ENCODE assay signal across 17 cellular contexts in the genomic region with DNA sequence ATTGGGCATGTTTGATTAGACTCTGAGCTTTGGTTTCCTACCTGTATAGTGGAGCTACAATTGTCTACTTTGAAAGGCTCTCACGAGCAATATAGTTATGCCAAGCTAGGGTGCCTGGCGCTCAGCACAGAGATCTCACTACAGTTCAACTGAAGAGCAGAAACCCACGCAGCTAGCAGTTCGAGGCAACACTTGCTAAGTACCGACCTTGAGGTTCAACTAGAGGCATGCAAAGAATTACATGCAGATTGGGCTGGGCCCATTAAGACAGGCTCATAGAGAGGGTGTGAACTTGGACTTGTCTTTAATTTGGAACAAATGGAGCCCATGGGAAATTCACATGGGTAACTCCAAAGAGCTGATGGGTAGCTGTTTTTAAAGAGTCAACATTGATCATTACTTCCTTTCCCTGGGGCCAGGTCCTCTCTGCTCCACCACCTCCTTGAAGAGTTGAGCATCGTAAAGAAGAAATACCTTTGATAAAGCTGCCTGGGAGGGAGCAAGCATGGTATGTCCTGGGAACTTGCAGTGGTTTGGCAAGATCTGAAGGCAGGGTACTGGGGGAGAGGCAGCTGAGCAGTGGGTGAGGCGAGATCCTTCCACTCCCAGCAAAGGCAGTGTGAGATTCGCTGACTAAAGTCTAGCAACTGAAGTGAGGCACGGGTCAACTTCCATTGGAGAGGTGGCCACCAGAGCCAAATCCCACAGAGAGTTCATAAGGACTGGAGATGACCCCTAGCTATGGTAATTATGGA. TPM values are rescaled to one million over a fixed set of nuclear protein-coding genes. Genes with fewer than 3 reads are reported as not detected.
DNase-seq lines count a peak whose midpoint lies in the region; ATAC-seq, FAIRE-seq and TF ChIP-seq lines count a peak whose summit lies in the region.
"Had no signal": no experiment of that assay in that cellular context is flagged by ENCODE, and none has a peak within 500 bp of the region (broad histone marks: within the 10 kb centered on the region; RNA-seq: fewer than 3 reads in every experiment).

No MANE protein-coding gene starts in this region.

- no peak for TF ChIP-seq CTCF in HepG2 (CRISPR knock-in tag; IDR thresholded peaks at IDR 0.05)
- no peak for TF ChIP-seq CTCF in right lobe of liver (IDR thresholded peaks at IDR 0.05)
- no peak for TF ChIP-seq CTCF in upper lobe of right lung (IDR thresholded peaks at IDR 0.05)

- no peak overlapping the region for H2AFZ ChIP-seq in HepG2 (ENCODE audit: low read length)
- H2AFZ ChIP-seq: PC-9 had no signal

- no peaks in the 10 kb centered on the region for H3K9me3 Mint-ChIP-seq in activated naive CD8-positive, alpha-beta T cell (ENCODE audit: low read depth)

- H3K27me3 Mint-ChIP-seq in activated naive CD8-positive, alpha-beta T cell: no peaks in the 10 kb centered on the region

- TF ChIP-seq POLR2A in HepG2 (IDR thresholded peaks at IDR 0.05; ENCODE audit: insufficient read depth in 1 of 2, low read depth in 2 of 2, low read length in 2 of 2) (no peak), right lobe of liver (IDR thresholded peaks at IDR 0.05) (no peak)

- no peak overlapping the region for H3K9ac ChIP-seq in HepG2 (ENCODE audit: insufficient read depth, low read depth, low read length)
- H3K9ac ChIP-seq: BLaER1 treated with 17β-estradiol and CSF1 and Interleukin-3, amounts not matched to agents 10 nM and 100 nM had no signal

- H3K36me3 Mint-ChIP-seq in activated naive CD8-positive, alpha-beta T cell: peaks cover 17% of the 10 kb centered on the region

- no peak overlapping the region for H3K4me3 Mint-ChIP-seq in activated naive CD8-positive, alpha-beta T cell

- H3K4me3 ChIP-seq in HepG2 (replicated peaks in 1 of 3; ENCODE audit: insufficient read depth in 1 of 3, low read depth in 2 of 3, low read length in 3 of 3): no peak overlapping the region
- H3K4me3 ChIP-seq in right lobe of liver: no peak overlapping the region
- no peak overlapping the region for H3K4me3 ChIP-seq in upper lobe of right lung
- H3K4me3 ChIP-seq: BLaER1 treated with 17β-estradiol and CSF1 and Interleukin-3, amounts not matched to agents 10 nM and 100 nM; PC-9 had no signal

- H3K27me3 ChIP-seq in HepG2 (ENCODE audit: control insufficient read depth in 1 of 2, insufficient read depth in 2 of 2, low read length in 2 of 2) (no peaks in the 10 kb centered on the region), right lobe of liver (no peaks in the 10 kb centered on the region), upper lobe of right lung (no peaks in the 10 kb centered on the region)
- H3K27me3 ChIP-seq: BLaER1 treated with 17β-estradiol and CSF1 and Interleukin-3, amounts not matched to agents 10 nM and 100 nM had no signal

- H3K79me2 ChIP-seq in HepG2 (ENCODE audit: insufficient read depth, low read length): no peaks in the 10 kb centered on the region

- no peak for DNase-seq in HepG2 (ENCODE audit: low spot score)
- DNase-seq in right lobe of liver: no peak
- peak; percentile 9 for DNase-seq in myocyte (ENCODE audit: low read depth)
- no peak for DNase-seq in upper lobe of right lung
- DNase-seq in amygdala (lab: John Stamatoyannopoulos, UW): no peak
- DNase-seq in RKO (ENCODE audit: low spot score): no peak
- no peak for DNase-seq in NCI-H1048 (lab: John Stamatoyannopoulos, UW)
- DNase-seq: DMS79 treated with DMSO at 0.1 percent for 48 hours, IMR-90, NCI-H1436 treated with DMSO at 0.1 percent for 48 hours, NCI-H2029, NCI-H526, PC-9 had no signal

- H3K4me1 ChIP-seq in HepG2 (ENCODE audit: insufficient read depth, low read length) (no peaks in the 10 kb centered on the region), right lobe of liver (no peaks in the 10 kb centered on the region), upper lobe of right lung (no peaks in the 10 kb centered on the region)
- H3K4me1 ChIP-seq: BLaER1 treated with 17β-estradiol and CSF1 and Interleukin-3, amounts not matched to agents 10 nM and 100 nM had no signal

- no peak for TF ChIP-seq RAD21 in HepG2 (CRISPR knock-in tag; IDR thresholded peaks at IDR 0.05)

- in situ Hi-C loops in HepG2 (cut with HindIII; ENCODE audit: extremely low pct_ligation_motif_present, low pct_unique_long_range_greater_than_20kb): no loop called here

- no TSS peak for BruUV-seq in HepG2 (replicated peaks; lab: Mats Ljungman, UMichigan)

- no peak overlapping the region for H3K27ac ChIP-seq in HepG2 (ENCODE audit: extremely low read length, insufficient read depth, low read length)
- H3K27ac ChIP-seq in right lobe of liver: no peak overlapping the region
- H3K27ac ChIP-seq in upper lobe of right lung: no peak overlapping the region
- H3K27ac ChIP-seq: BLaER1 treated with 17β-estradiol and CSF1 and Interleukin-3, amounts not matched to agents 10 nM and 100 nM; HL-60; PC-9 had no signal

- no peak for ATAC-seq in HepG2
- no peak for ATAC-seq in right lobe of liver
- ATAC-seq in upper lobe of right lung: peak; percentile 6

- no peak for FAIRE-seq in HepG2 (lab: Jason Lieb, UNC)
- FAIRE-seq: D721Med had no signal

- 96% methylated on average over 7 of the region's 9 CpGs for WGBS in HepG2 (ENCODE audit: low lambda C conversion rate)
- WGBS in right lobe of liver (ENCODE audit: insufficient coverage, low coverage, low lambda C conversion rate, missing lambda C conversion rate): 89% methylated on average over 8 of the region's 9 CpGs

- POLR2A ChIA-PET in HepG2 (lab: Yijun Ruan, JAX): no interaction called here

- no peak overlapping the region for H3K4me2 ChIP-seq in HepG2 (ENCODE audit: low read depth, low read length)
- H3K4me2 ChIP-seq: BLaER1 treated with 17β-estradiol and CSF1 and Interleukin-3, amounts not matched to agents 10 nM and 100 nM; PC-9 had no signal

- H3K9me3 ChIP-seq in HepG2 (ENCODE audit: low read length): no peaks in the 10 kb centered on the region
- no peaks in the 10 kb centered on the region for H3K9me3 ChIP-seq in right lobe of liver
- H3K9me3 ChIP-seq in upper lobe of right lung: no peaks in the 10 kb centered on the region
- H3K9me3 ChIP-seq: BLaER1 treated with 17β-estradiol and CSF1 and Interleukin-3, amounts not matched to agents 10 nM and 100 nM had no signal

- CTCF ChIA-PET in HepG2 (lab: Yijun Ruan, JAX; ENCODE audit: low intra/inter-chr PET ratio, low total read pairs): no interaction called here

- TF ChIP-seq EP300 in HepG2 (IDR thresholded peaks at IDR 0.05; ENCODE audit: low read depth in 2 of 2, low read length in 2 of 2): no peak
- no peak for TF ChIP-seq EP300 in HepG2 (CRISPR knock-in tag; IDR thresholded peaks at IDR 0.05; ENCODE audit: borderline replicate concordance)

- peaks cover 3% of the 10 kb centered on the region for H3K4me1 Mint-ChIP-seq in activated naive CD8-positive, alpha-beta T cell (ENCODE audit: low read depth)

- H3K36me3 ChIP-seq in HepG2 (replicated peaks in 1 of 2; ENCODE audit: control insufficient read depth in 1 of 2, insufficient read depth in 2 of 2, low read length in 2 of 2): peaks cover 7 to 10% of the 10 kb centered on the region in 2 experiments; a peak in 3 of 5 replicates
- H3K36me3 ChIP-seq in right lobe of liver: peaks cover 0 to 6% (median 2%) of the 10 kb centered on the region in 4 donors
- peaks cover 4% of the 10 kb centered on the region for H3K36me3 ChIP-seq in upper lobe of right lung
- H3K36me3 ChIP-seq: BLaER1 treated with 17β-estradiol and CSF1 and Interleukin-3, amounts not matched to agents 10 nM and 100 nM had no signal

- intact Hi-C loops in HepG2 (cut with micrococcal nuclease; ENCODE audit: unreplicated experiment): no loop called here
- intact Hi-C loops in right lobe of liver (cut with DNase I): no loop called here
- intact Hi-C loops in upper lobe of right lung (cut with DNase I): no loop called here

- peak overlapping the region; percentile 23 for H3K27ac Mint-ChIP-seq in activated naive CD8-positive, alpha-beta T cell

- no peaks in the 10 kb centered on the region for H4K20me1 ChIP-seq in HepG2 (ENCODE audit: insufficient read depth, low read length)
- H4K20me1 ChIP-seq: BLaER1 treated with 17β-estradiol and CSF1 and Interleukin-3, amounts not matched to agents 10 nM and 100 nM had no signal

TF ChIP-seq in HepG2, 621 proteins besides CTCF, POLR2A, EP300 and RAD21:
- TF ChIP-seq AGO1 (IDR thresholded peaks at IDR 0.05; ENCODE audit: low read depth, low read length, poor library complexity, severe bottlenecking) (no peak), NAIF1 (CRISPR knock-in tag; IDR thresholded peaks at IDR 0.05; ENCODE audit: borderline replicate concordance) (no peak), RBM22 (optimal IDR thresholded peaks at IDR 0.05; ENCODE audit: low read length) (peak; percentile 24)

RNA-seq across cellular contexts. Expression of gene AFAP1L2, which starts 25.5 kb away (rescaled TPM):
- not detected in 2 replicates for total RNA-seq in HepG2 (2016; rRNA removed; fragmentation: Illumina TruSeq; extraction: Trizol)
- not detected in 2 replicates for total RNA-seq in HepG2 (2016; cell fraction: cytosol; rRNA removed; fragmentation: Illumina TruSeq; extraction: Trizol; ENCODE audit: low read depth)
- total RNA-seq in HepG2 (2016; cell fraction: insoluble cytoplasmic fraction; rRNA removed; fragmentation: Illumina TruSeq; extraction: Trizol): not detected in 2 replicates
- total RNA-seq in HepG2 (2016; cell fraction: membrane; rRNA removed; fragmentation: Illumina TruSeq; extraction: Trizol): not detected in 2 replicates
- total RNA-seq in HepG2 (2016; cell fraction: nucleus; rRNA removed; fragmentation: Illumina TruSeq; extraction: Trizol): not detected in 2 replicates
- not detected in 2 replicates for polyA plus RNA-seq in HepG2 (2011; rRNA removed)
- polyA plus RNA-seq in HepG2 (2011; cell fraction: cytosol; rRNA removed): not detected in 2 replicates
- polyA plus RNA-seq in HepG2 (2011; cell fraction: nucleus; rRNA removed): 0.03 TPM in 2 replicates
- polyA plus RNA-seq in HepG2 (2012): not detected in 2 replicates
- polyA plus RNA-seq in HepG2 (2016; cell fraction: cytosol; fragmentation: Illumina TruSeq; extraction: Trizol; ENCODE audit: low read depth): not detected in 2 replicates
- not detected in 2 replicates for polyA plus RNA-seq in HepG2 (2016; cell fraction: insoluble cytoplasmic fraction; fragmentation: Illumina TruSeq; extraction: Trizol; ENCODE audit: low read depth)
- polyA plus RNA-seq in HepG2 (2016; cell fraction: membrane; fragmentation: Illumina TruSeq; extraction: Trizol; ENCODE audit: low read depth): not detected in 2 replicates
- polyA plus RNA-seq in HepG2 (2016; cell fraction: nucleus; fragmentation: Illumina TruSeq; extraction: Trizol; ENCODE audit: insufficient read depth, low read depth): not detected in 2 replicates
- 0.75 TPM in 1 of 2 replicates, not detected in the other for polyA minus RNA-seq in HepG2 (2011; rRNA and poly(A)+ RNA removed; ENCODE audit: low replicate concordance)
- not detected in 2 replicates for polyA minus RNA-seq in HepG2 (2011; cell fraction: cytosol; rRNA and poly(A)+ RNA removed)
- not detected in 2 replicates for polyA minus RNA-seq in HepG2 (2011; cell fraction: nucleus; rRNA and poly(A)+ RNA removed)
- total RNA-seq in right lobe of liver: 1 to 10 TPM in 4 of 6 experiments, under 1 TPM in 2; 0.50 to 2.2 (median 1.1) TPM
- total RNA-seq in myocyte: 0.45 and 4.8 TPM in 2 replicates
- polyA plus RNA-seq in myocyte (2012): 0.21 TPM
- total RNA-seq in upper lobe of right lung: 10.1 TPM
